13 cellular contexts compared by ENCODE assay signal in the genomic region with DNA sequence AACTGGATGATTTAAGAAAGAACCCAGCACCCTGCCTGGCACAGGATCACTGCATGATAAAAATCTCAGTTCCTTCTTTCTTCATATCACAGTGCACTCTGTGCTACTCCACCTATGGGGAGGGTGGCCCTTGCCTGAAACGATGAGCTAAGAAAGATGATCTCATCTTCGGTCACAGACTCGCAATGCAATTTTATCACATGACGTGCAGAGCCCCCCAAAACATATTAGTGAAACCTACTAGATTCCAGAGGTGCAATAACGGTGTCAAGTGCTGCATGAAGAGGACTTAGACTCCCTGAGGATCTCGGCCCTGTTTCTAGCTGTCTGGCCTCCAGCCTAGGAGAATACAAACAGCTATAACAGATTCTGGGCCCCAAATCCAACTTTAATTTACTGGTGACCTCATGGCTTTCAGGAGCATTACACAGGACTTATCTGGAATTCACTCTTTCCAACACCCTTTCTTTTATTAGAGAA.
DNase-seq lines count a peak whose midpoint lies in the region; ATAC-seq, FAIRE-seq and TF ChIP-seq lines count a peak whose summit lies in the region.
"Had no signal": no experiment of that assay in that cellular context is flagged by ENCODE, and none has a peak within 500 bp of the region (broad histone marks: within the 10 kb centered on the region; RNA-seq: fewer than 3 reads in every experiment).

No MANE protein-coding gene starts in this region.

- H3K9me3 ChIP-seq in sigmoid colon, result no peaks in the 10 kb centered on the region

- FAIRE-seq in GM18507 (lab: Jason Lieb, UNC), result peak; percentile 83
- FAIRE-seq: D721Med had no signal

- intact Hi-C loops in sigmoid colon (cut with DNase I) (no loop called here), posterior cingulate gyrus (cut with DNase I) (no loop called here)

- TF ChIP-seq POLR2A in sigmoid colon (IDR thresholded peaks at IDR 0.05), result no peak

- no peaks in the 10 kb centered on the region for H3K27me3 ChIP-seq in sigmoid colon

- no peak overlapping the region for H3K4me3 ChIP-seq in sigmoid colon
- H3K4me3 ChIP-seq: skin epidermis had no signal

- H3K36me3 ChIP-seq in sigmoid colon, result no peaks in the 10 kb centered on the region

- H3K27ac ChIP-seq in sigmoid colon, result peak overlapping the region in 2 of 4 donors; percentile 15 to 42

- no peak for TF ChIP-seq CTCF in sigmoid colon (IDR thresholded peaks at IDR 0.05)

- no peak for DNase-seq in GM18507 (ENCODE audit: extremely low spot score, insufficient read length, low read depth)
- peak; percentile 72 for DNase-seq in sigmoid colon
- no peak for DNase-seq in HCEC 1CT
- DNase-seq in posterior cingulate gyrus, result no peak
- no peak for DNase-seq in DMS153 (lab: John Stamatoyannopoulos, UW)
- no peak for DNase-seq in SKM-1 treated with dmso at 0.1 percent for 144 hours (lab: John Stamatoyannopoulos, UW; ENCODE audit: unreplicated experiment)
- DNase-seq: activated CD4-positive, alpha-beta T cell treated with anti-CD3 and anti-CD28 coated beads for 48 hours; effector memory CD4-positive, alpha-beta T cell; NCI-H1930 had no signal

- TF ChIP-seq EP300 in sigmoid colon (IDR thresholded peaks at IDR 0.05), result no peak

- ATAC-seq in GM21619 (IDR thresholded peaks at IDR 0.05; ENCODE audit: unreplicated experiment) (peak; percentile 70), HG03558 (IDR thresholded peaks at IDR 0.05; ENCODE audit: extremely low read depth, unreplicated experiment) (peak; percentile 42)

- H3K4me1 ChIP-seq in sigmoid colon, result peaks cover 0 to 20% (median 14%) of the 10 kb centered on the region in 4 donors

- 66 to 68% methylated on average over 6 of the region's 6 CpGs for WGBS in sigmoid colon, 2 donors
